Comparison of ENCODE assay signal across 24 cellular contexts in genomic region chrX:118228456-118228855, GRCh38.
DNase-seq lines count a peak whose midpoint lies in the region; ATAC-seq, FAIRE-seq and TF ChIP-seq lines count a peak whose summit lies in the region.
"Had no signal": no experiment of that assay in that cellular context is flagged by ENCODE, and none has a peak within 500 bp of the region (broad histone marks: within the 10 kb centered on the region; RNA-seq: fewer than 3 reads in every experiment).

No MANE protein-coding gene starts in this region.

- no peak for TF ChIP-seq EP300 in A549 (IDR thresholded peaks at IDR 0.05)

- H3K36me3 Mint-ChIP-seq in activated T-helper 1 cell treated with anti-CD3 and anti-CD28 coated beads, Interleukin-12 subunit alpha, Interleukin-12 subunit beta, Interleukin-2, Interleukin-4 antibody, amounts not matched to agents 30 ng/mL and 10 ng/mL and 1 ng/mL, durations not matched to agents 14 hours and 24 hours and 36 hours (ENCODE audit: low read depth), result no peaks in the 10 kb centered on the region
- H3K36me3 Mint-ChIP-seq: CD4-positive, CD25-positive, alpha-beta regulatory T cell; CD8-positive, alpha-beta T cell had no signal

- dilution Hi-C loops in endothelial cell of umbilical vein (cut with MboI; ENCODE audit: extremely low pct_ligation_motif_present, low sequenced_read_pairs), result no loop called here

- no peak overlapping the region for H3K9ac ChIP-seq in endothelial cell of umbilical vein (replicated peaks; ENCODE audit: extremely low read depth, insufficient read depth, low read length)
- H3K9ac ChIP-seq: BLaER1 had no signal

- ATAC-seq in A549 (no peak), GM21423 (IDR thresholded peaks at IDR 0.05; ENCODE audit: unreplicated experiment) (no peak)
- ATAC-seq: CD8-positive, alpha-beta T cell; GM12878 had no signal

- POLR2A ChIA-PET in A549 (lab: Yijun Ruan, JAX), result no interaction called here
- POLR2A ChIA-PET in endothelial cell of umbilical vein (lab: Charles Lee), result no interaction called here

- no peaks in the 10 kb centered on the region for H3K27me3 Mint-ChIP-seq in activated T-helper 1 cell treated with anti-CD3 and anti-CD28 coated beads, Interleukin-12 subunit alpha, Interleukin-12 subunit beta, Interleukin-2, Interleukin-4 antibody, amounts not matched to agents 30 ng/mL and 10 ng/mL and 1 ng/mL, durations not matched to agents 14 hours and 24 hours and 36 hours (ENCODE audit: insufficient read depth)
- H3K27me3 Mint-ChIP-seq: B cell; CD4-positive, CD25-positive, alpha-beta regulatory T cell had no signal

- no peak overlapping the region for H3K4me2 ChIP-seq in A549
- no peak overlapping the region for H3K4me2 ChIP-seq in endothelial cell of umbilical vein (ENCODE audit: insufficient read depth, low read length)
- H3K4me2 ChIP-seq: BLaER1 had no signal

- H3K36me3 ChIP-seq in brain microvascular endothelial cell (replicated peaks) (no peaks in the 10 kb centered on the region), endothelial cell of umbilical vein (ENCODE audit: control insufficient read depth in 2 of 2, extremely low read depth in 1 of 2, insufficient read depth in 2 of 2, low read length in 2 of 2) (no peaks in the 10 kb centered on the region)
- H3K36me3 ChIP-seq: BLaER1, HAP-1 had no signal

- H3K9me3 Mint-ChIP-seq in activated T-helper 1 cell treated with anti-CD3 and anti-CD28 coated beads, Interleukin-12 subunit alpha, Interleukin-12 subunit beta, Interleukin-2, Interleukin-4 antibody, amounts not matched to agents 30 ng/mL and 10 ng/mL and 1 ng/mL, durations not matched to agents 14 hours and 24 hours and 36 hours, result no peaks in the 10 kb centered on the region
- H3K9me3 Mint-ChIP-seq: CD4-positive, CD25-positive, alpha-beta regulatory T cell; CD8-positive, alpha-beta T cell; HFFc6 had no signal

- H3K4me1 ChIP-seq in A549, result no peaks in the 10 kb centered on the region
- peaks cover 22% of the 10 kb centered on the region for H3K4me1 ChIP-seq in endothelial cell of umbilical vein (ENCODE audit: control insufficient read depth, extremely low read depth, insufficient read depth, low read length)
- H3K4me1 ChIP-seq: BLaER1, Caco-2 had no signal

- no TSS peak for BruUV-seq in endothelial cell of umbilical vein (replicated peaks; lab: Mats Ljungman, UMichigan)

- TF ChIP-seq CTCF in A549 (IDR thresholded peaks at IDR 0.05) (no peak), brain microvascular endothelial cell (IDR thresholded peaks at IDR 0.05; ENCODE audit: low read depth, low read length, missing control alignments) (no peak), endothelial cell of umbilical vein (IDR thresholded peaks at IDR 0.05; ENCODE audit: extremely low read depth in 1 of 2, insufficient read depth in 1 of 2, low read depth in 1 of 2, low read length in 2 of 2) (no peak)

- DNase-seq in A549 (ENCODE audit: low read depth in 1 of 2, low spot score in 1 of 2) (no peak), GM12892 (ENCODE audit: insufficient read length) (no peak), brain microvascular endothelial cell (no peak), endothelial cell of umbilical vein (ENCODE audit: low read depth, low spot score) (peak; percentile 64), NCI-H2171 treated with DMSO at 0.1 percent for 48 hours (lab: John Stamatoyannopoulos, UW) (no peak), SHP77 (lab: John Stamatoyannopoulos, UW) (no peak)
- no peak for DNase-seq in activated T-helper 1 cell treated with anti-CD3 and anti-CD28 coated beads, Interleukin-12 subunit alpha, Interleukin-12 subunit beta, Interleukin-2, Interleukin-4 antibody, amounts not matched to agents 30 ng/mL and 10 ng/mL and 1 ng/mL, durations not matched to agents 14 hours and 24 hours and 36 hours (ENCODE audit: low spot score)
- DNase-seq: 8988T; Caco-2; CD4-positive, CD25-positive, alpha-beta regulatory T cell; CD8-positive, alpha-beta T cell; DMS153; DND-41; GOT3; HFFc6 had no signal

- CTCF ChIA-PET in A549 (lab: Yijun Ruan, JAX), result interaction anchor here (1.2 kb wide), 1 partner anchor 232 kb away, joined by 3 read pairs; no protein-coding TSS in a partner anchor
- CTCF ChIA-PET in endothelial cell of umbilical vein (lab: Charles Lee), result no interaction called here

- H3K27me3 ChIP-seq in brain microvascular endothelial cell (replicated peaks), result no peaks in the 10 kb centered on the region
- no peaks in the 10 kb centered on the region for H3K27me3 ChIP-seq in endothelial cell of umbilical vein (ENCODE audit: control insufficient read depth in 2 of 2, insufficient read depth in 2 of 2, low read length in 2 of 2)
- H3K27me3 ChIP-seq: BLaER1 had no signal

- H3K4me3 Mint-ChIP-seq in activated T-helper 1 cell treated with anti-CD3 and anti-CD28 coated beads, Interleukin-12 subunit alpha, Interleukin-12 subunit beta, Interleukin-2, Interleukin-4 antibody, amounts not matched to agents 30 ng/mL and 10 ng/mL and 1 ng/mL, durations not matched to agents 14 hours and 24 hours and 36 hours, result no peak overlapping the region
- H3K4me3 Mint-ChIP-seq: B cell; CD4-positive, CD25-positive, alpha-beta regulatory T cell; CD8-positive, alpha-beta T cell; HFFc6 had no signal

- H3K79me2 ChIP-seq in endothelial cell of umbilical vein (ENCODE audit: control insufficient read depth, insufficient read depth, low read length), result no peaks in the 10 kb centered on the region

- H4K20me1 ChIP-seq in endothelial cell of umbilical vein (replicated peaks; ENCODE audit: control insufficient read depth, extremely low read depth, insufficient read depth, low read length), result no peaks in the 10 kb centered on the region
- H4K20me1 ChIP-seq: BLaER1 had no signal

- TF ChIP-seq POLR2A in A549 (IDR thresholded peaks at IDR 0.05; ENCODE audit: low read length) (no peak), GM12892 (IDR thresholded peaks at IDR 0.05; ENCODE audit: low read depth, low read length) (no peak), endothelial cell of umbilical vein (IDR thresholded peaks at IDR 0.05; ENCODE audit: low read depth, low read length) (no peak)

- in situ Hi-C loops in brain microvascular endothelial cell (cut with HindIII; ENCODE audit: low pct_ligation_motif_present, low sequenced_read_pairs), result no loop called here

- TF ChIP-seq RAD21 in A549 (conservative IDR thresholded peaks at IDR 0.05 in 1 of 2, IDR thresholded peaks at IDR 0.05 in 1 of 2), result no peak

- WGBS in A549 (ENCODE audit: missing lambda C conversion rate), result 44% methylated on average over 1 of the region's 1 CpG

- no peak overlapping the region for H3K27ac Mint-ChIP-seq in activated T-helper 1 cell treated with anti-CD3 and anti-CD28 coated beads, Interleukin-12 subunit alpha, Interleukin-12 subunit beta, Interleukin-2, Interleukin-4 antibody, amounts not matched to agents 30 ng/mL and 10 ng/mL and 1 ng/mL, durations not matched to agents 14 hours and 24 hours and 36 hours
- H3K27ac Mint-ChIP-seq: B cell; CD4-positive, CD25-positive, alpha-beta regulatory T cell; CD8-positive, alpha-beta T cell; HFFc6 had no signal

- peak overlapping the region; percentile 59 for H2AFZ ChIP-seq in endothelial cell of umbilical vein (ENCODE audit: low read depth, low read length)

- peak; percentile 18 for FAIRE-seq in A549 (lab: Jason Lieb, UNC)
- peak; percentile 44 for FAIRE-seq in GM12892 (lab: Jason Lieb, UNC)
- peak; percentile 79 for FAIRE-seq in endothelial cell of umbilical vein (lab: Jason Lieb, UNC)
- FAIRE-seq: G401.6, GM12878, GM18507, H54 had no signal

- no peak overlapping the region for H3K4me3 ChIP-seq in A549
- H3K4me3 ChIP-seq in brain microvascular endothelial cell (ENCODE audit: low read depth, low read length), result no peak overlapping the region
- H3K4me3 ChIP-seq in endothelial cell of umbilical vein (replicated peaks in 1 of 3; ENCODE audit: insufficient read depth in 1 of 3, low read depth in 1 of 3, low read length in 3 of 3), result no peak overlapping the region
- H3K4me3 ChIP-seq: BLaER1, GM12878, HAP-1 had no signal

- no peaks in the 10 kb centered on the region for H3K9me1 ChIP-seq in endothelial cell of umbilical vein (replicated peaks; ENCODE audit: control insufficient read depth, extremely low read depth, insufficient read depth, low read length)

- intact Hi-C loops in endothelial cell of umbilical vein (cut with micrococcal nuclease), result loop anchor here (10.0 kb wide), 1 partner anchor 324 kb away; no protein-coding TSS in a partner anchor
- intact Hi-C loops in activated T-helper 1 cell treated with anti-CD3 and anti-CD28 coated beads, Interleukin-12 subunit alpha, Interleukin-12 subunit beta, Interleukin-2, Interleukin-4 antibody, amounts not matched to agents 30 ng/mL and 10 ng/mL and 1 ng/mL, durations not matched to agents 14 hours and 24 hours and 36 hours (cut with micrococcal nuclease), result no loop called here

- H3K27ac ChIP-seq in A549 (no peak overlapping the region), brain microvascular endothelial cell (peak overlapping the region; percentile 38), endothelial cell of umbilical vein (ENCODE audit: insufficient read depth, low read depth, low read length) (peak overlapping the region; percentile 51)
- H3K27ac ChIP-seq: BLaER1, C4-2B had no signal

- H3K9me3 ChIP-seq in A549 (no peaks in the 10 kb centered on the region), endothelial cell of umbilical vein (replicated peaks; ENCODE audit: control insufficient read depth, insufficient read depth, low read length) (no peaks in the 10 kb centered on the region)
- H3K9me3 ChIP-seq: BLaER1, Caco-2, HAP-1 had no signal

- H3K4me1 Mint-ChIP-seq in activated T-helper 1 cell treated with anti-CD3 and anti-CD28 coated beads, Interleukin-12 subunit alpha, Interleukin-12 subunit beta, Interleukin-2, Interleukin-4 antibody, amounts not matched to agents 30 ng/mL and 10 ng/mL and 1 ng/mL, durations not matched to agents 14 hours and 24 hours and 36 hours (ENCODE audit: low read depth), result no peaks in the 10 kb centered on the region
- H3K4me1 Mint-ChIP-seq: CD4-positive, CD25-positive, alpha-beta regulatory T cell had no signal

TF ChIP-seq in A549, 52 proteins besides CTCF, POLR2A, EP300 and RAD21 (continues in another document):
- TF ChIP-seq ZC3H11A (IDR thresholded peaks at IDR 0.05), result no peak
- TF ChIP-seq ATOH8 (CRISPR knock-in tag; IDR thresholded peaks at IDR 0.05; ENCODE audit: low read depth), result no peak

TF ChIP-seq in endothelial cell of umbilical vein, 7 proteins besides CTCF, POLR2A, EP300 and RAD21 (continues in another document):
- TF ChIP-seq EZH2 (IDR thresholded peaks at IDR 0.05; ENCODE audit: borderline replicate concordance, low read depth, low read length, severe bottlenecking) (no peak), MAX (IDR thresholded peaks at IDR 0.05; ENCODE audit: insufficient read depth, insufficient read length) (no peak), GATA2 (IDR thresholded peaks at IDR 0.05; ENCODE audit: insufficient read depth, insufficient read length, low read depth, low read length) (no peak), JUN (IDR thresholded peaks at IDR 0.05; ENCODE audit: borderline replicate concordance, insufficient read depth, insufficient read length, low read depth) (no peak), POLR2AphosphoS5 (IDR thresholded peaks at IDR 0.05; ENCODE audit: insufficient read depth, low read depth, low read length) (no peak), FOS (IDR thresholded peaks at IDR 0.05; ENCODE audit: borderline replicate concordance, insufficient read depth, low read length) (no peak)

Comparison
In these comparisons a context has a peak if more than half of its experiments do, and no peak if none do; other contexts are left out.
1. H3K27ac ChIP-seq: peak in brain microvascular endothelial cell (single experiment) and endothelial cell of umbilical vein (single experiment); none in A549 (0 of 2).